Comparison of ENCODE assay signal across 20 cellular contexts in the genomic region with DNA sequence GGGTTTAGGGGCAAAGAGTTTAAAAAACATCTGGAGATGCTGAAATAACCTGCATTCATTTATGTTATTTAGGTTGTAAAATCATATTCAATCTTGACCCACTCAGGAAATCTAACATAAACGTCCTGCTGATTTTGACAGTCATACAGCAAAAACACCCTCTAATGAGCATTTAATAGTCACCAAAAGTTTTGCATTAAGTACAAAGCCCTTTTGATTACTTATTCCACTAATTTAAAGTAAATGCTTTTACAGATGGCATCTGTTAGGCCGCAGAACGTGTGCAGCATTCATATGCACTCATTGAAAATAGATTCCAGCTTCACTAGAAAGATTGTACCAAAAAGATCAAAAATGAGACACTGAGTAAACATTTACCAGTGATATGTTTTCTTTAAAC.
"Had no signal": no experiment of that assay in that cellular context is flagged by ENCODE, and none has a peak within 500 bp of the region (broad histone marks: within the 10 kb centered on the region; RNA-seq: fewer than 3 reads in every experiment).

No MANE protein-coding gene starts in this region.

- H3K4me3 ChIP-seq: coronary artery, dorsolateral prefrontal cortex, esophagus muscularis mucosa, gastroesophageal sphincter, heart left ventricle, left lung, lower lobe of right lung, mucosa of descending colon had no signal

- H3K9me3 ChIP-seq: esophagus muscularis mucosa, left lung, lower lobe of right lung, mucosa of descending colon had no signal

- DNase-seq: dermis blood vessel endothelial cell; dorsolateral prefrontal cortex; effector CD4-positive, alpha-beta T cell; effector memory CD4-positive, alpha-beta T cell; foreskin keratinocyte; heart left ventricle; hippocampal formation; left cardiac atrium; left lung; left ventricle myocardium superior; lower lobe of right lung; mesenchymal stem cell; mucosa of descending colon; naive B cell had no signal

- H3K27me3 ChIP-seq: dorsolateral prefrontal cortex, esophagus muscularis mucosa, foreskin keratinocyte, gastroesophageal sphincter, heart left ventricle, left lung had no signal

- H3K36me3 ChIP-seq: esophagus muscularis mucosa, gastroesophageal sphincter, heart left ventricle, left lung, lower lobe of right lung had no signal

- FAIRE-seq: endothelial cell of umbilical vein, islet of Langerhans, keratinocyte had no signal

- H3K4me1 ChIP-seq: esophagus muscularis mucosa, foreskin keratinocyte, gastroesophageal sphincter, heart left ventricle, left lung, lower lobe of right lung had no signal

- ATAC-seq: foreskin keratinocyte, gastroesophageal sphincter, heart left ventricle, left cardiac atrium, left ventricle myocardium superior, lower lobe of right lung, mucosa of descending colon had no signal

- H3K27ac ChIP-seq: coronary artery, dorsolateral prefrontal cortex, esophagus muscularis mucosa, foreskin keratinocyte, gastroesophageal sphincter, heart left ventricle, left lung, lower lobe of right lung had no signal
